In the genomic region with DNA sequence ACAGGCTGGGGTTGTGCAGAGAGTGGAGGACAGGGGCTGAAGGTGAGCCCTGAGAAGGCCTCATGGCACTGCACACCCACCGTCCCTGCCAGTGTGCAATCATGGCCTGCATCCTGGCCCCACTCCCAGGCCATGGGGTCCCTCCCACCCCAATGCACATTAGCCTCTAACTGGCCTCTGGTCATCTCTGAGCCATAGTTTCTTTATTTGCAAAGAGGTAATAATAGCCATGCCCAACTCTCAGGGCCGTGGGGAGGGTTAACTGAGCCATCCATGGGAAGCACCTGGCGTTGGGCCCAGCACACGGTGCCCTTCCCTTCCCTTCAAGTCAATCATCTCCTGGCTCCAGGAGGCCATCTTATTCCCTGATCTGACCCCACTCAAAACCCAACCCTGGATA, we compare ENCODE assay signal across 29 cellular contexts. TPM values are rescaled to one million over a fixed set of nuclear protein-coding genes. Genes with fewer than 3 reads are reported as not detected.
DNase-seq lines count a peak whose midpoint lies in the region; ATAC-seq, FAIRE-seq and TF ChIP-seq lines count a peak whose summit lies in the region.
"Had no signal": no experiment of that assay in that cellular context is flagged by ENCODE, and none has a peak within 500 bp of the region (broad histone marks: within the 10 kb centered on the region; RNA-seq: fewer than 3 reads in every experiment).

No MANE protein-coding gene starts in this region.

- no peak for TF ChIP-seq EP300 in A549 (IDR thresholded peaks at IDR 0.05)

- H3K27me3 Mint-ChIP-seq in activated T-cell treated with anti-CD3 and anti-CD28 coated beads, Interleukin-2, amount 50 U/mL, for 4 hours (ENCODE audit: low read depth) = peaks cover 17% of the 10 kb centered on the region
- H3K27me3 Mint-ChIP-seq in CD4-positive, alpha-beta T cell = peaks cover 28% of the 10 kb centered on the region

- no peak overlapping the region for H3K4me3 Mint-ChIP-seq in activated T-cell treated with anti-CD3 and anti-CD28 coated beads, Interleukin-2, amount 50 U/mL, for 4 hours
- no peak overlapping the region for H3K4me3 Mint-ChIP-seq in CD4-positive, alpha-beta T cell
- H3K4me3 Mint-ChIP-seq: activated B cell treated with CpG ODN at 0.5 μM for 24 hours; activated CD4-positive, alpha-beta memory T cell treated with anti-CD3 and anti-CD28 coated beads, Interleukin-2, amount 10 ng/mL, durations not matched to agents 7 days and 5 days; H9; immature natural killer cell; stimulated activated naive B cell treated with anti-CD40 and anti-IgM and Interleukin-4, amounts not matched to agents 10 μg/mL and 1 μg/mL and 100 μg/mL, for 72 hours had no signal

- POLR2A ChIA-PET in A549 (lab: Yijun Ruan, JAX) = interaction anchor here (0.8 to 1.9 kb wide), 3 partner anchors 11 to 17 kb away, joined by 3 to 4 read pairs (median 4); partner anchors contain the start of gene ITGA3
- POLR2A ChIA-PET in CD4-positive, alpha-beta T cell (lab: Charles Lee) = no interaction called here

- H3K9me3 Mint-ChIP-seq in activated T-cell treated with anti-CD3 and anti-CD28 coated beads, Interleukin-2, amount 50 U/mL, for 4 hours = no peaks in the 10 kb centered on the region
- no peaks in the 10 kb centered on the region for H3K9me3 Mint-ChIP-seq in CD4-positive, alpha-beta T cell
- H3K9me3 Mint-ChIP-seq: activated B cell treated with CpG ODN at 0.5 μM for 24 hours; activated CD4-positive, alpha-beta memory T cell treated with anti-CD3 and anti-CD28 coated beads, Interleukin-2, amount 10 ng/mL, durations not matched to agents 7 days and 5 days; H9; stimulated activated naive B cell treated with anti-CD40 and anti-IgM and Interleukin-4, amounts not matched to agents 10 μg/mL and 1 μg/mL and 100 μg/mL, for 72 hours had no signal

- H3K4me2 ChIP-seq in A549 = peak overlapping the region; percentile 29

- H3K27ac ChIP-seq in A549 = peak overlapping the region; percentile 57 to 92
- no peak overlapping the region for H3K27ac ChIP-seq in CD4-positive, alpha-beta T cell (ENCODE audit: low read depth, low read length)

- 18% methylated on average over 4 of the region's 4 CpGs for WGBS in A549 (ENCODE audit: missing lambda C conversion rate)

- CTCF ChIA-PET in A549 (lab: Yijun Ruan, JAX) = interaction anchor here (0.7 to 7.0 kb wide), 10 partner anchors 10 to 488 kb away, joined by 3 to 63 read pairs (median 4); partner anchors contain the start of genes ITGA3 and PDK2
- CTCF ChIA-PET in CD4-positive, alpha-beta T cell (lab: Charles Lee) = no interaction called here

- peaks cover 67% of the 10 kb centered on the region for H3K4me1 ChIP-seq in A549

- TF ChIP-seq POLR2A in A549 (IDR thresholded peaks at IDR 0.05; ENCODE audit: low read length) = no peak

- intact Hi-C loops in cardiac septum (cut with DNase I) = no loop called here
- intact Hi-C loops in CD4-positive, alpha-beta T cell (cut with DNase I, micrococcal nuclease) = no loop called here

- peaks cover 10% of the 10 kb centered on the region for H3K27me3 ChIP-seq in CD4-positive, alpha-beta T cell (ENCODE audit: control insufficient read depth, insufficient read depth, low read length)

- no peak for TF ChIP-seq CTCF in A549 (IDR thresholded peaks at IDR 0.05)
- TF ChIP-seq CTCF in CD4-positive, alpha-beta T cell (IDR thresholded peaks at IDR 0.05) = no peak

- no peak for TF ChIP-seq RAD21 in A549 (conservative IDR thresholded peaks at IDR 0.05 in 1 of 2, IDR thresholded peaks at IDR 0.05 in 1 of 2)

- no peaks in the 10 kb centered on the region for H3K36me3 Mint-ChIP-seq in activated T-cell treated with anti-CD3 and anti-CD28 coated beads, Interleukin-2, amount 50 U/mL, for 4 hours (ENCODE audit: insufficient read depth)
- H3K36me3 Mint-ChIP-seq in CD4-positive, alpha-beta T cell (ENCODE audit: low read depth) = no peaks in the 10 kb centered on the region
- H3K36me3 Mint-ChIP-seq: immature natural killer cell; stimulated activated naive B cell treated with anti-CD40 and anti-IgM and Interleukin-4, amounts not matched to agents 10 μg/mL and 1 μg/mL and 100 μg/mL, for 72 hours had no signal

- FAIRE-seq in A549 (lab: Jason Lieb, UNC) = peak; percentile 36
- FAIRE-seq: colon had no signal

- no peaks in the 10 kb centered on the region for H3K9me3 ChIP-seq in A549
- H3K9me3 ChIP-seq in CD4-positive, alpha-beta T cell (ENCODE audit: control insufficient read depth, low read length) = no peaks in the 10 kb centered on the region

- DNase-seq in A549 (ENCODE audit: low read depth in 1 of 2, low spot score in 1 of 2) = peak in 1 of 2 experiments; percentile 79
- peak; percentile 15 for DNase-seq in NCI-H69 (lab: John Stamatoyannopoulos, UW)
- DNase-seq in cardiac septum (ENCODE audit: low spot score) = peak; percentile 70
- DNase-seq in myocyte (ENCODE audit: low read depth) = peak; percentile 79
- DNase-seq in activated T-cell treated with anti-CD3 and anti-CD28 coated beads, Interleukin-2, amount 50 U/mL, for 4 hours = no peak
- DNase-seq in CD4-positive, alpha-beta T cell = no peak
- no peak for DNase-seq in NCI-H2029 (lab: John Stamatoyannopoulos, UW)
- DNase-seq: ACHN; activated B cell treated with CpG ODN at 0.5 μM for 24 hours; activated CD4-positive, alpha-beta memory T cell treated with anti-CD3 and anti-CD28 coated beads, Interleukin-2, amount 10 ng/mL, durations not matched to agents 7 days and 5 days; activated gamma-delta T cell; Calu3; effector CD8-positive, alpha-beta T cell; erythroblast; foreskin fibroblast; H9; hippocampal formation; immature natural killer cell; Karpas-422; NCI-H1092; NCI-H1930; NCI-H2227 treated with DMSO at 0.1 percent for 48 hours; NCI-H748 treated with DMSO at 0.1 percent for 48 hours; SHP77 treated with DMSO at 0.1 percent for 48 hours; stimulated activated CD4-positive, alpha-beta T cell treated with anti-CD3 and anti-CD28 coated beads, Interleukin-4, amount 100 ng/mL, for 1 hour; stimulated activated naive B cell treated with anti-CD40 and anti-IgM and Interleukin-4, amounts not matched to agents 10 μg/mL and 1 μg/mL and 100 μg/mL, for 72 hours had no signal

- no peak overlapping the region for H3K27ac Mint-ChIP-seq in CD4-positive, alpha-beta T cell
- H3K27ac Mint-ChIP-seq: activated B cell treated with CpG ODN at 0.5 μM for 24 hours; activated CD4-positive, alpha-beta memory T cell treated with anti-CD3 and anti-CD28 coated beads, Interleukin-2, amount 10 ng/mL, durations not matched to agents 7 days and 5 days; H9; immature natural killer cell; stimulated activated naive B cell treated with anti-CD40 and anti-IgM and Interleukin-4, amounts not matched to agents 10 μg/mL and 1 μg/mL and 100 μg/mL, for 72 hours had no signal

- no peaks in the 10 kb centered on the region for H3K4me1 Mint-ChIP-seq in activated T-cell treated with anti-CD3 and anti-CD28 coated beads, Interleukin-2, amount 50 U/mL, for 4 hours (ENCODE audit: low read depth)
- no peaks in the 10 kb centered on the region for H3K4me1 Mint-ChIP-seq in CD4-positive, alpha-beta T cell (ENCODE audit: low read depth)
- H3K4me1 Mint-ChIP-seq: activated B cell treated with CpG ODN at 0.5 μM for 24 hours; immature natural killer cell; stimulated activated naive B cell treated with anti-CD40 and anti-IgM and Interleukin-4, amounts not matched to agents 10 μg/mL and 1 μg/mL and 100 μg/mL, for 72 hours had no signal

- ATAC-seq in A549 (peak; percentile 19 to 72; a peak in 4 of 6 replicates), GM19455 (IDR thresholded peaks at IDR 0.05; ENCODE audit: unreplicated experiment) (no peak)
- no peak for ATAC-seq in activated T-cell treated with anti-CD3 and anti-CD28 coated beads, Interleukin-2, amount 50 U/mL, for 4 hours
- ATAC-seq in CD4-positive, alpha-beta T cell (ENCODE audit: poor library complexity) = no peak
- ATAC-seq: stimulated activated naive B cell treated with anti-CD40 and anti-IgM and Interleukin-4, amounts not matched to agents 10 μg/mL and 1 μg/mL and 100 μg/mL, for 72 hours had no signal

- H3K4me3 ChIP-seq in A549 = no peak overlapping the region

TF ChIP-seq in A549, 52 proteins besides CTCF, POLR2A, EP300 and RAD21 (continues in another document):
- TF ChIP-seq MAZ (IDR thresholded peaks at IDR 0.05; ENCODE audit: borderline replicate concordance, low read depth, low read length) (no peak), HEYL (CRISPR knock-in tag; IDR thresholded peaks at IDR 0.05) (no peak), FOSL2 (IDR thresholded peaks at IDR 0.05) (no peak), FOSL2 (CRISPR knock-in tag; IDR thresholded peaks at IDR 0.05) (peak; percentile 26; the same call in 1 of the 2 replicates)

RNA-seq across cellular contexts. Expression of gene ITGA3, which starts 10.8 kb away (rescaled TPM):
- polyA plus RNA-seq in A549 (2011; rRNA removed) (141 and 181 TPM in 2 replicates), A549 (2017; fragmentation: RNase III; extraction: RNeasy Plus Mini Kit Qiagen cat#74134 plus additional on column Dnase treatment) (248 to 268 TPM (median 256 TPM) in 3 replicates)
- 182 and 240 TPM in 2 replicates for polyA plus RNA-seq in A549 (2012; cell fraction: cytosol; rRNA removed)
- 975 and 1,352 TPM in 2 replicates for polyA plus RNA-seq in A549 (2012; cell fraction: nucleus; rRNA removed)
- 337 and 368 TPM in 2 replicates for polyA minus RNA-seq in A549 (2011; rRNA and poly(A)+ RNA removed)
- total RNA-seq in cardiac septum (57.8 TPM), myocyte (264 and 289 TPM in 2 replicates)
- polyA plus RNA-seq in myocyte (2012) = 485 TPM
- 10 to 100 TPM in 1 of 3 donors, 1 to 10 TPM in 2; 9.2 to 10.2 (median 9.4) TPM for total RNA-seq in activated T-cell treated with anti-CD3 and anti-CD28 coated beads, Interleukin-2, amount 50 U/mL, for 4 hours
- total RNA-seq in CD4-positive, alpha-beta T cell = 1 to 10 TPM; 2.3 to 2.4 TPM

RNA-seq across cellular contexts. Expression of gene PDK2, which starts 50.0 kb away (rescaled TPM):
- polyA plus RNA-seq in A549 (2011; rRNA removed) (28.5 and 34.4 TPM in 2 replicates), A549 (2017; fragmentation: RNase III; extraction: RNeasy Plus Mini Kit Qiagen cat#74134 plus additional on column Dnase treatment) (14.1 to 19.8 TPM (median 15.2 TPM) in 3 replicates)
- 59.2 and 79.0 TPM in 2 replicates for polyA plus RNA-seq in A549 (2012; cell fraction: cytosol; rRNA removed)
- 67.5 and 95.4 TPM in 2 replicates for polyA plus RNA-seq in A549 (2012; cell fraction: nucleus; rRNA removed)
- polyA minus RNA-seq in A549 (2011; rRNA and poly(A)+ RNA removed) = 65.2 and 71.3 TPM in 2 replicates
- total RNA-seq in cardiac septum (131 TPM), myocyte (54.4 and 61.1 TPM in 2 replicates)
- polyA plus RNA-seq in myocyte (2012) = 117 TPM
- 10 to 100 TPM in 1 of 3 donors, 1 to 10 TPM in 2; 8.8 to 11.7 (median 9.2) TPM for total RNA-seq in activated T-cell treated with anti-CD3 and anti-CD28 coated beads, Interleukin-2, amount 50 U/mL, for 4 hours
- total RNA-seq in CD4-positive, alpha-beta T cell = 10 to 100 TPM in 1 of 2 experiments, 1 to 10 TPM in 1; 8.7 to 10.1 TPM

RNA-seq across cellular contexts. Expression of gene DLX3, which starts 50.1 kb away (rescaled TPM):
- polyA plus RNA-seq in A549 (2011; rRNA removed) (0.04 TPM in 1 of 2 replicates, not detected in the other), A549 (2017; fragmentation: RNase III; extraction: RNeasy Plus Mini Kit Qiagen cat#74134 plus additional on column Dnase treatment) (0.04 to 0.24 TPM (median 0.17 TPM) in 3 replicates)
- polyA plus RNA-seq in A549 (2012; cell fraction: cytosol; rRNA removed) = 0.08 and 0.12 TPM in 2 replicates
- polyA plus RNA-seq in A549 (2012; cell fraction: nucleus; rRNA removed) = 0.04 and 0.13 TPM in 2 replicates
- polyA minus RNA-seq in A549 (2011; rRNA and poly(A)+ RNA removed) = not detected in 2 replicates
- total RNA-seq in cardiac septum (not detected), myocyte (0.13 and 1.1 TPM in 2 replicates)
- polyA plus RNA-seq in myocyte (2012) = 0.05 TPM
- total RNA-seq in activated T-cell treated with anti-CD3 and anti-CD28 coated beads, Interleukin-2, amount 50 U/mL, for 4 hours = under 1 TPM; 0.08 to 0.47 (median 0.25) TPM
- not detected for total RNA-seq in CD4-positive, alpha-beta T cell
- total RNA-seq: activated B cell treated with CpG ODN at 0.5 μM for 24 hours; activated CD4-positive, alpha-beta memory T cell treated with anti-CD3 and anti-CD28 coated beads, Interleukin-2, amount 10 ng/mL, durations not matched to agents 7 days and 5 days; Calu3; Daoy had no signal
- polyA plus RNA-seq: immature natural killer cell had no signal

Comparison
In these comparisons a context has a peak if more than half of its experiments do, and no peak if none do; other contexts are left out.
1. ATAC-seq: peak in A549 (2 of 2); none in activated T-cell treated with anti-CD3 and anti-CD28 coated beads, Interleukin-2, amount 50 U/mL, for 4 hours (0 of 2), GM19455 (single experiment) and CD4-positive, alpha-beta T cell (single experiment).
2. DNase-seq: peak in NCI-H69 (single experiment), cardiac septum (single experiment) and myocyte (single experiment); none in activated T-cell treated with anti-CD3 and anti-CD28 coated beads, Interleukin-2, amount 50 U/mL, for 4 hours (single experiment), CD4-positive, alpha-beta T cell (0 of 10) and NCI-H2029 (single experiment).